In the genomic region with DNA sequence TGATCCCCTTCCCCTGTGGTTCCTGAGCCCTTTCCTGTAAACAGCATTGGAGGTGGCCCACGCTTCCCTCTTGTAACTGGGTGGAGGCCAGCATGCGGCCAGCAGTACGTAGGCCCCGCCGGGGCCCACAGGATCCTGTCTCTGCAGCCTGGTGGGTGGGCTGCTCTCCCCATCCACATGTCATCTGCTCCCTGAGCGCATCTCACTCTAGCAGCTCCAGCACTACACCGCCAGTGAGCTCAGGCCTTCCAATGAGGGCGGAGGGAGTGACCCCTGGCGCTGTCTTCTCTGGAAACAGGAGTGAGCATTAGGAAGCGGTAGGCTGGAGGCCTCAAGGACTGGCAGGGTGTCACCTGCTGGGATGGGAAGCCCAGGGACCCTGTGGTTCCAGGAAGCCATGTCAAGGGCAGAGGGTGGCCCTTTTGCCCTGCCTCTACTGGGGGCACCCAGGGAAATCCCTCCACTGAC, we compare ENCODE assay signal across 1 cellular context.
TF ChIP-seq lines count a peak whose summit lies in the region.

No MANE protein-coding gene starts in this region.

TF ChIP-seq in HepG2, 621 proteins besides CTCF, POLR2A, EP300 and RAD21:
- TF ChIP-seq, protein P1, sequence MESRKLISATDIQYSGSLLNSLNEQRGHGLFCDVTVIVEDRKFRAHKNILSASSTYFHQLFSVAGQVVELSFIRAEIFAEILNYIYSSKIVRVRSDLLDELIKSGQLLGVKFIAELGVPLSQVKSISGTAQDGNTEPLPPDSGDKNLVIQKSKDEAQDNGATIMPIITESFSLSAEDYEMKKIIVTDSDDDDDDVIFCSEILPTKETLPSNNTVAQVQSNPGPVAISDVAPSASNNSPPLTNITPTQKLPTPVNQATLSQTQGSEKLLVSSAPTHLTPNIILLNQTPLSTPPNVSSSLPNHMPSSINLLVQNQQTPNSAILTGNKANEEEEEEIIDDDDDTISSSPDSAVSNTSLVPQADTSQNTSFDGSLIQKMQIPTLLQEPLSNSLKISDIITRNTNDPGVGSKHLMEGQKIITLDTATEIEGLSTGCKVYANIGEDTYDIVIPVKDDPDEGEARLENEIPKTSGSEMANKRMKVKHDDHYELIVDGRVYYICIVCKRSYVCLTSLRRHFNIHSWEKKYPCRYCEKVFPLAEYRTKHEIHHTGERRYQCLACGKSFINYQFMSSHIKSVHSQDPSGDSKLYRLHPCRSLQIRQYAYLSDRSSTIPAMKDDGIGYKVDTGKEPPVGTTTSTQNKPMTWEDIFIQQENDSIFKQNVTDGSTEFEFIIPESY (CRISPR knock-in tag; IDR thresholded peaks at IDR 0.05) = peak; percentile 64; the same call in 1 of the 2 replicates
- no peak for TF ChIP-seq ZNF136 (CRISPR knock-in tag; IDR thresholded peaks at IDR 0.05; ENCODE audit: low read depth)
- TF ChIP-seq IRF2 (CRISPR knock-in tag; IDR thresholded peaks at IDR 0.05) = no peak
- TF ChIP-seq, protein P2, sequence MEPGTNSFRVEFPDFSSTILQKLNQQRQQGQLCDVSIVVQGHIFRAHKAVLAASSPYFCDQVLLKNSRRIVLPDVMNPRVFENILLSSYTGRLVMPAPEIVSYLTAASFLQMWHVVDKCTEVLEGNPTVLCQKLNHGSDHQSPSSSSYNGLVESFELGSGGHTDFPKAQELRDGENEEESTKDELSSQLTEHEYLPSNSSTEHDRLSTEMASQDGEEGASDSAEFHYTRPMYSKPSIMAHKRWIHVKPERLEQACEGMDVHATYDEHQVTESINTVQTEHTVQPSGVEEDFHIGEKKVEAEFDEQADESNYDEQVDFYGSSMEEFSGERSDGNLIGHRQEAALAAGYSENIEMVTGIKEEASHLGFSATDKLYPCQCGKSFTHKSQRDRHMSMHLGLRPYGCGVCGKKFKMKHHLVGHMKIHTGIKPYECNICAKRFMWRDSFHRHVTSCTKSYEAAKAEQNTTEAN (CRISPR knock-in tag; conservative IDR thresholded peaks at IDR 0.05) = no peak
